In genomic region chr13:79692846-79693245, GRCh38 we compare ENCODE assay signal across 18 cellular contexts.
"Had no signal": no experiment of that assay in that cellular context is flagged by ENCODE, and none has a peak within 500 bp of the region (broad histone marks: within the 10 kb centered on the region; RNA-seq: fewer than 3 reads in every experiment).

No MANE protein-coding gene starts in this region.

- H3K9me3 ChIP-seq: gastrocnemius medialis, left lung, suprapubic skin, transverse colon, uterus had no signal

- H3K4me3 ChIP-seq: gastrocnemius medialis, left lung, suprapubic skin, transverse colon, uterus had no signal

- H3K27ac ChIP-seq: gastrocnemius medialis, left lung, suprapubic skin, transverse colon, uterus had no signal

- ATAC-seq: activated CD8-positive, alpha-beta T cell treated with anti-CD3 and anti-CD28 coated beads for 36 hours; gastrocnemius medialis; left lung had no signal

- H3K36me3 ChIP-seq: gastrocnemius medialis, left lung, suprapubic skin, transverse colon, uterus had no signal

- H3K27me3 ChIP-seq: gastrocnemius medialis, left lung, suprapubic skin, transverse colon, uterus had no signal

- DNase-seq: activated CD4-positive, alpha-beta T cell treated with anti-CD3 and anti-CD28 coated beads, Interleukin-2, amount 10 ng/mL, durations not matched to agents 24 days and 14 days; activated CD4-positive, CD25-positive, alpha-beta regulatory T cell; activated CD8-positive, alpha-beta T cell treated with anti-CD3 and anti-CD28 coated beads for 36 hours; activated naive CD4-positive, alpha-beta T cell treated with Interleukin-2 at 50 U/mL for 16 hours; activated naive CD8-positive, alpha-beta T cell treated with anti-CD3 and anti-CD28 coated beads, Interleukin-2, amount 10 ng/mL, durations not matched to agents 7 days and 5 days; activated T-cell treated with anti-CD3 and anti-CD28 coated beads, Interleukin-2, amount 50 U/mL, for 1 hour; caudate nucleus; gastrocnemius medialis; head of caudate nucleus; kidney; left lung; occipital lobe; posterior cingulate gyrus; retina; T1000; transverse colon; uterus had no signal

- H3K4me1 ChIP-seq: gastrocnemius medialis, left lung, suprapubic skin, transverse colon, uterus had no signal
